ENCODE assay signal across 34 cellular contexts in genomic region chr15:36191459-36191858, GRCh38.
"Had no signal": no experiment of that assay in that cellular context is flagged by ENCODE, and none has a peak within 500 bp of the region (broad histone marks: within the 10 kb centered on the region; RNA-seq: fewer than 3 reads in every experiment).

No MANE protein-coding gene starts in this region.

- H3K4me2 ChIP-seq: KMS-11 had no signal

- H3K9ac ChIP-seq: KMS-11 had no signal

- H3K36me3 ChIP-seq: MG63 had no signal

- DNase-seq: Karpas-422, Kasumi-1, MG63, MM.1S, MV-4-11, NCI-H1048, NCI-H1092, NCI-H1092 treated with DMSO at 0.1 percent for 48 hours, NCI-H1105, NCI-H1105 treated with DMSO at 0.1 percent for 48 hours, NCI-H1417, NCI-H1417 treated with DMSO at 0.1 percent for 48 hours, NCI-H1436, NCI-H1436 treated with DMSO at 0.1 percent for 48 hours, NCI-H146, NCI-H1694, NCI-H1694 treated with DMSO at 0.1 percent for 48 hours, NCI-H187, NCI-H187 treated with DMSO at 0.1 percent for 48 hours, NCI-H1930, NCI-H2029, NCI-H2029 treated with DMSO at 0.1 percent for 48 hours, NCI-H2081, NCI-H2081 treated with DMSO at 0.1 percent for 48 hours, NCI-H2107, NCI-H2171, NCI-H2171 treated with DMSO at 0.1 percent for 48 hours, NCI-H2227 treated with DMSO at 0.1 percent for 48 hours, NCI-H226, NCI-H345, NCI-H446, NCI-H446 treated with DMSO at 0.1 percent for 48 hours, NCI-H510A had no signal

- H3K4me3 ChIP-seq: MG63 had no signal

- H3K9me3 ChIP-seq: MG63 had no signal

- H3K27ac ChIP-seq: KMS-11 had no signal

- H3K27me3 ChIP-seq: MG63 had no signal
